Comparison of ENCODE assay signal across 12 cellular contexts in the genomic region with DNA sequence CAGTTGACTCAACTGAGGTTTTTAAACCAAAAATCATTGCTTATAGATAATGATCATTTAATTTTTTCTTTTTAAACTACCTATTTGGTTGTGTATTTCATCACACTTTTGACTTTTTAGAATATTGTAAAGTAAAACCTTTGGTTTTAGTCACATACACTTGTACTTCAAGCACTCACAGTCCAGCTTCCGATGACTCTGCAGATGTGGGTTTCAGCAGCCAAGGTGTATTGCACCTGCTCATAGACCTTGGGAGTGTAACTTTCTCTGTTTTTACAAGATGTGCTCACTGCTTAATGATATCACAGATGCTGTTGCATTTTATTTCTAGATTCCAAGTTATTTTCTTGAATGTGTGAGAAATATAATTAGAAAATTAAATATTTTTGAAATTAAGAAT.
DNase-seq lines count a peak whose midpoint lies in the region; ATAC-seq and TF ChIP-seq lines count a peak whose summit lies in the region.
"Had no signal": no experiment of that assay in that cellular context is flagged by ENCODE, and none has a peak within 500 bp of the region (broad histone marks: within the 10 kb centered on the region; RNA-seq: fewer than 3 reads in every experiment).

No MANE protein-coding gene starts in this region.

- H3K9ac ChIP-seq in PC-3 (ENCODE audit: low read length) = no peak overlapping the region

- intact Hi-C loops in PC-3 (cut with micrococcal nuclease) = no loop called here
- intact Hi-C loops in gastrocnemius medialis (cut with DNase I; ENCODE audit: low total_unique reads) = loop anchor here (1.0 to 5.0 kb wide), 3 partner anchors 24 to 101 kb away; no protein-coding TSS in a partner anchor

- H3K27ac ChIP-seq in PC-3 (ENCODE audit: low read length) = peak overlapping the region; percentile 98; the same call in 1 of the 2 replicates
- peak overlapping the region; percentile 68 to 90 (median 80) for H3K27ac ChIP-seq in gastrocnemius medialis

- no peak for TF ChIP-seq POLR2A in gastrocnemius medialis (IDR thresholded peaks at IDR 0.05)

- no peaks in the 10 kb centered on the region for H4K20me1 ChIP-seq in PC-3 (ENCODE audit: low read length)

- H3K9me2 ChIP-seq in PC-3 (replicated peaks; ENCODE audit: low read length) = no peaks in the 10 kb centered on the region

- H3K79me2 ChIP-seq in PC-3 (ENCODE audit: low read length) = no peaks in the 10 kb centered on the region

- peaks cover 18% of the 10 kb centered on the region for H3F3A ChIP-seq in PC-3 (ENCODE audit: low read length, unreplicated experiment)

- CTCF ChIA-PET in PC-3 (lab: Charles Lee) = no interaction called here

- no peak for TF ChIP-seq CTCF in PC-3 (conservative IDR thresholded peaks at IDR 0.05; ENCODE audit: low read depth, low read length)
- TF ChIP-seq CTCF in epithelial cell of esophagus (IDR thresholded peaks at IDR 0.05; ENCODE audit: insufficient read depth, low read depth, low read length, missing control alignments) = no peak
- no peak for TF ChIP-seq CTCF in gastrocnemius medialis (IDR thresholded peaks at IDR 0.05 in 4 of 5, conservative IDR thresholded peaks at IDR 0.05 in 1 of 5)

- H3K4me1 ChIP-seq in PC-3 (ENCODE audit: insufficient read depth, low read length) (peaks cover 66% of the 10 kb centered on the region), gastrocnemius medialis (peaks cover 52 to 60% of the 10 kb centered on the region in 2 donors)

- H2AFZ ChIP-seq in PC-3 (ENCODE audit: low read length) = no peak overlapping the region

- H3K4me2 ChIP-seq in PC-3 (ENCODE audit: low read length) = no peak overlapping the region

- H3K9me3 ChIP-seq in PC-3 (ENCODE audit: low read length) (peaks cover 10% of the 10 kb centered on the region), gastrocnemius medialis (peaks cover 0 to 4% (median 3%) of the 10 kb centered on the region in 3 donors)

- POLR2A ChIA-PET in PC-3 (lab: Charles Lee; ENCODE audit: unreplicated experiment) = interaction anchor here (0.7 kb wide), 1 partner anchor 177 kb away, joined by 8 read pairs; no protein-coding TSS in a partner anchor

- ATAC-seq in PC-3 (no peak), gastrocnemius medialis (no peak), HG02981 (IDR thresholded peaks at IDR 0.05; ENCODE audit: unreplicated experiment) (no peak)
- ATAC-seq: CD8-positive, alpha-beta T cell had no signal

- H3K27me3 ChIP-seq in PC-3 (ENCODE audit: low read length) = no peaks in the 10 kb centered on the region
- H3K27me3 ChIP-seq in gastrocnemius medialis = no peaks in the 10 kb centered on the region

- in situ Hi-C loops in gastrocnemius medialis (cut with MboI; ENCODE audit: low sequenced_read_pairs in 4 of 4) = loop anchor here in 2 of 4 donors (10.0 to 25.0 kb wide), 2 partner anchors 54 to 174 kb away; no protein-coding TSS in a partner anchor

- DNase-seq in DMS53 (lab: John Stamatoyannopoulos, UW) (peak; percentile 81), PC-3 (no peak), epithelial cell of esophagus (ENCODE audit: low read depth) (peak; percentile 29), gastrocnemius medialis (no peak), NCI-H146 treated with DMSO at 0.1 percent for 48 hours (lab: John Stamatoyannopoulos, UW; ENCODE audit: unreplicated experiment) (no peak), Ammon's horn (ENCODE audit: low spot score) (no peak), SW 1271 (lab: John Stamatoyannopoulos, UW) (no peak)
- DNase-seq: ACHN; CD8-positive, alpha-beta T cell; H9; NCI-H1436 treated with DMSO at 0.1 percent for 48 hours had no signal

- H3K36me3 ChIP-seq in PC-3 (ENCODE audit: low read depth, low read length) (0 out of 2 replicates have a peak, but pooled peaks cover 13% of the 10 kb centered on the region), gastrocnemius medialis (no peaks in the 10 kb centered on the region)

- BruUV-seq in PC-3 (replicated peaks; lab: Mats Ljungman, UMichigan) = no TSS peak

- H3K4me3 ChIP-seq in PC-3 (ENCODE audit: low read length) (no peak overlapping the region), epithelial cell of esophagus (ENCODE audit: low read length) (no peak overlapping the region), gastrocnemius medialis (no peak overlapping the region)

Comparison
In these comparisons a context has a peak if more than half of its experiments do, and no peak if none do; other contexts are left out.
1. DNase-seq: peak in DMS53 (single experiment) and epithelial cell of esophagus (single experiment); none in PC-3 (single experiment), gastrocnemius medialis (0 of 2), NCI-H146 treated with DMSO at 0.1 percent for 48 hours (single experiment), Ammon's horn (single experiment) and SW 1271 (0 of 2).